Comparison of ENCODE assay signal across 9 cellular contexts in the genomic region with DNA sequence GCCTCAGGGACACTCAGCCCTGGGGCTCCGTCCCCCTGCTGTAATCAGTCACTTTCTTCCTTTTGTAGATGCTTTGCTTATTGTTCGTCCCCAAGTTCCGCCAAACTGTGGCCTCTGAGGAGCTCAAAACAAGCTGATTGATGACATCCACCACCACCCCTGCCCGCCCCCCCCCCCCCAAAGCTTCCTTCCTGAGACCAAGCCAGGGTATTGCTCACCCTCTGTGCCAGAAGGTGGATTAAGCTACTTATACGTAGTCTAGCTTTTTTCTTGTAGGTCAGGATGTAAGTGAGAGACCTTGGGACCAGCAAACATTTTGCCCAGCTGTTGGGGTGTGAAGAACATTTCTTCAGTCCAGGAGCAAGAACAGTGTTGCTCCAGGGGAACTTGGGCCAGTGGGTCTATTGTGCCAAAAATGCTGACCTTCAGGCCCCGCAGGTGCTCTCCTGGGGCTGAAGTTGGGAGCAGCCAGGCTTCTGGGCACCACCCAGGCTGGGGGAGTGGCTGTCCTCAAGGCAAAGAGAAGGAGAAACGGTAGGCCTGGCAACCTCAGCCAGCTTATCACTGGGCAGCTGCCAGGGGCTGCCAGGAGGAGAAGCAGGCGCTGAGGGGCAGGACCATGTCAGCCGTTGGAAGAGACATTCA. TPM values are rescaled to one million over a fixed set of nuclear protein-coding genes. Genes with fewer than 3 reads are reported as not detected.
DNase-seq lines count a peak whose midpoint lies in the region; ATAC-seq and TF ChIP-seq lines count a peak whose summit lies in the region.
"Had no signal": no experiment of that assay in that cellular context is flagged by ENCODE, and none has a peak within 500 bp of the region (broad histone marks: within the 10 kb centered on the region; RNA-seq: fewer than 3 reads in every experiment).

No MANE protein-coding gene starts in this region.

- no peak overlapping the region for H3K9ac ChIP-seq in liver (ENCODE audit: low read depth in 1 of 2, low read length in 2 of 2)

- no peak for TF ChIP-seq RAD21 in liver (IDR thresholded peaks at IDR 0.05)

- no peaks in the 10 kb centered on the region for H3K4me1 Mint-ChIP-seq in CD8-positive, alpha-beta T cell (ENCODE audit: low read depth)

- POLR2A ChIA-PET in CD8-positive, alpha-beta T cell (lab: Charles Lee) = no interaction called here

- no peak overlapping the region for H3K4me3 Mint-ChIP-seq in CD8-positive, alpha-beta T cell

- H3K36me3 Mint-ChIP-seq in CD8-positive, alpha-beta T cell = no peaks in the 10 kb centered on the region

- H3K27me3 Mint-ChIP-seq in CD8-positive, alpha-beta T cell (ENCODE audit: low read depth) = no peaks in the 10 kb centered on the region

- peak overlapping the region; percentile 89 for H3K27ac ChIP-seq in caudate nucleus (ENCODE audit: low read depth, low read length)
- peak overlapping the region; percentile 43 to 57 for H3K27ac ChIP-seq in liver (ENCODE audit: low read depth in 1 of 2, low read length in 2 of 2)
- peak overlapping the region; percentile 94 for H3K27ac ChIP-seq in substantia nigra (ENCODE audit: low read depth, low read length, poor library complexity, severe bottlenecking)
- no peak overlapping the region for H3K27ac ChIP-seq in CD8-positive, alpha-beta T cell (ENCODE audit: low read depth, low read length)

- ATAC-seq in HG02970 (IDR thresholded peaks at IDR 0.05; ENCODE audit: low FRiP score, unreplicated experiment) = no peak
- no peak for ATAC-seq in CD8-positive, alpha-beta T cell

- H3K27ac Mint-ChIP-seq in CD8-positive, alpha-beta T cell = no peak overlapping the region

- 47% methylated on average over 9 of the region's 9 CpGs for WGBS in liver

- peaks cover 4% of the 10 kb centered on the region for H3K9me3 Mint-ChIP-seq in CD8-positive, alpha-beta T cell

- TF ChIP-seq CTCF in liver (IDR thresholded peaks at IDR 0.05; ENCODE audit: low read depth, low read length, missing input control) = no peak
- TF ChIP-seq CTCF in CD8-positive, alpha-beta T cell (IDR thresholded peaks at IDR 0.05) = no peak

- no peak overlapping the region for H3K4me3 ChIP-seq in liver (ENCODE audit: low read depth in 1 of 3, low read length in 3 of 3)
- no peak overlapping the region for H3K4me3 ChIP-seq in CD8-positive, alpha-beta T cell (ENCODE audit: low read depth, low read length)

- H3K27me3 ChIP-seq in liver (ENCODE audit: control insufficient read depth in 4 of 4, insufficient read depth in 4 of 4, low read length in 3 of 4) = no peaks in the 10 kb centered on the region
- H3K27me3 ChIP-seq in CD8-positive, alpha-beta T cell (ENCODE audit: insufficient read depth, low read length) = no peaks in the 10 kb centered on the region

- peak; percentile 85 for DNase-seq in NCI-H2029 (lab: John Stamatoyannopoulos, UW)
- no peak for DNase-seq in caudate nucleus (lab: John Stamatoyannopoulos, UW)
- DNase-seq in substantia nigra (lab: John Stamatoyannopoulos, UW) = no peak
- no peak for DNase-seq in iPS-NIHi11 (ENCODE audit: low spot score)
- no peak for DNase-seq in activated CD8-positive, alpha-beta memory T cell treated with anti-CD3 and anti-CD28 coated beads, Interleukin-2, amount 50 U/mL, for 4 hours
- DNase-seq in CD8-positive, alpha-beta T cell = no peak
- DNase-seq: effector memory CD4-positive, alpha-beta T cell had no signal

- peaks cover 9 to 30% (median 27%) of the 10 kb centered on the region in 4 donors for H3K4me1 ChIP-seq in liver (ENCODE audit: control insufficient read depth in 4 of 4, insufficient read depth in 4 of 4, low read length in 3 of 4)
- no peaks in the 10 kb centered on the region for H3K4me1 ChIP-seq in CD8-positive, alpha-beta T cell (ENCODE audit: insufficient read depth, low read length)

- CTCF ChIA-PET in CD8-positive, alpha-beta T cell (lab: Charles Lee) = no interaction called here

- H3K9me3 ChIP-seq in liver (ENCODE audit: control insufficient read depth in 4 of 4, low read length in 3 of 4) = peaks cover 0 to 3% (median 0%) of the 10 kb centered on the region in 4 donors
- H3K9me3 ChIP-seq in CD8-positive, alpha-beta T cell (ENCODE audit: low read length) = no peaks in the 10 kb centered on the region

- intact Hi-C loops in CD8-positive, alpha-beta T cell (cut with DNase I, micrococcal nuclease) = no loop called here

- no peaks in the 10 kb centered on the region for H3K36me3 ChIP-seq in liver (ENCODE audit: control insufficient read depth in 4 of 4, insufficient read depth in 3 of 4, low read depth in 1 of 4, low read length in 3 of 4)
- no peaks in the 10 kb centered on the region for H3K36me3 ChIP-seq in CD8-positive, alpha-beta T cell (ENCODE audit: insufficient read depth, low read length)

TF ChIP-seq in liver, 16 proteins besides CTCF, POLR2A, EP300 and RAD21:
- TF ChIP-seq RXRA (IDR thresholded peaks at IDR 0.05) (no peak), EGR1 (IDR thresholded peaks at IDR 0.05; ENCODE audit: low read depth in 2 of 2) (no peak), REST (IDR thresholded peaks at IDR 0.05) (no peak), FOXA1 (IDR thresholded peaks at IDR 0.05) (no peak), GABPA (IDR thresholded peaks at IDR 0.05 in 1 of 2, conservative IDR thresholded peaks at IDR 0.05 in 1 of 2) (no peak), FOXA2 (IDR thresholded peaks at IDR 0.05) (no peak), HNF4A (conservative IDR thresholded peaks at IDR 0.05) (no peak), MAX (IDR thresholded peaks at IDR 0.05) (no peak), NR2F2 (IDR thresholded peaks at IDR 0.05) (no peak), SP1 (IDR thresholded peaks at IDR 0.05) (no peak), TAF1 (conservative IDR thresholded peaks at IDR 0.05) (no peak), YY1 (IDR thresholded peaks at IDR 0.05) (no peak), JUND (IDR thresholded peaks at IDR 0.05) (no peak), HNF4G (IDR thresholded peaks at IDR 0.05) (no peak)
- TF ChIP-seq, protein P1, sequence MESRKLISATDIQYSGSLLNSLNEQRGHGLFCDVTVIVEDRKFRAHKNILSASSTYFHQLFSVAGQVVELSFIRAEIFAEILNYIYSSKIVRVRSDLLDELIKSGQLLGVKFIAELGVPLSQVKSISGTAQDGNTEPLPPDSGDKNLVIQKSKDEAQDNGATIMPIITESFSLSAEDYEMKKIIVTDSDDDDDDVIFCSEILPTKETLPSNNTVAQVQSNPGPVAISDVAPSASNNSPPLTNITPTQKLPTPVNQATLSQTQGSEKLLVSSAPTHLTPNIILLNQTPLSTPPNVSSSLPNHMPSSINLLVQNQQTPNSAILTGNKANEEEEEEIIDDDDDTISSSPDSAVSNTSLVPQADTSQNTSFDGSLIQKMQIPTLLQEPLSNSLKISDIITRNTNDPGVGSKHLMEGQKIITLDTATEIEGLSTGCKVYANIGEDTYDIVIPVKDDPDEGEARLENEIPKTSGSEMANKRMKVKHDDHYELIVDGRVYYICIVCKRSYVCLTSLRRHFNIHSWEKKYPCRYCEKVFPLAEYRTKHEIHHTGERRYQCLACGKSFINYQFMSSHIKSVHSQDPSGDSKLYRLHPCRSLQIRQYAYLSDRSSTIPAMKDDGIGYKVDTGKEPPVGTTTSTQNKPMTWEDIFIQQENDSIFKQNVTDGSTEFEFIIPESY (IDR thresholded peaks at IDR 0.05) = no peak
- TF ChIP-seq, protein P2, sequence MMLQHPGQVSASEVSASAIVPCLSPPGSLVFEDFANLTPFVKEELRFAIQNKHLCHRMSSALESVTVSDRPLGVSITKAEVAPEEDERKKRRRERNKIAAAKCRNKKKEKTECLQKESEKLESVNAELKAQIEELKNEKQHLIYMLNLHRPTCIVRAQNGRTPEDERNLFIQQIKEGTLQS (IDR thresholded peaks at IDR 0.05) = no peak
TF ChIP-seq in liver: peak in this region for 0.

RNA-seq across cellular contexts. Expression of gene NEURL1B, which starts 17.9 kb away (rescaled TPM):
- total RNA-seq in liver = 10 to 100 TPM in 1 of 2 donors, 1 to 10 TPM in 1; 4.8 to 10.0 TPM
- 1 to 10 TPM; 1.5 to 6.3 TPM for polyA plus RNA-seq in liver
- under 1 TPM; 0.05 to 0.11 TPM for total RNA-seq in CD8-positive, alpha-beta T cell

Comparison
In these comparisons a context has a peak if more than half of its experiments do, and no peak if none do; other contexts are left out.
1. RNA of gene NEURL1B, which starts 17.9 kb away (total RNA-seq): 4.8 to 10.0 TPM in liver; 0.05 to 0.11 TPM in CD8-positive, alpha-beta T cell; every median in the first group is over 4 times any median in the second.